ENCODE assay signal across 1 cellular context in the genomic region with DNA sequence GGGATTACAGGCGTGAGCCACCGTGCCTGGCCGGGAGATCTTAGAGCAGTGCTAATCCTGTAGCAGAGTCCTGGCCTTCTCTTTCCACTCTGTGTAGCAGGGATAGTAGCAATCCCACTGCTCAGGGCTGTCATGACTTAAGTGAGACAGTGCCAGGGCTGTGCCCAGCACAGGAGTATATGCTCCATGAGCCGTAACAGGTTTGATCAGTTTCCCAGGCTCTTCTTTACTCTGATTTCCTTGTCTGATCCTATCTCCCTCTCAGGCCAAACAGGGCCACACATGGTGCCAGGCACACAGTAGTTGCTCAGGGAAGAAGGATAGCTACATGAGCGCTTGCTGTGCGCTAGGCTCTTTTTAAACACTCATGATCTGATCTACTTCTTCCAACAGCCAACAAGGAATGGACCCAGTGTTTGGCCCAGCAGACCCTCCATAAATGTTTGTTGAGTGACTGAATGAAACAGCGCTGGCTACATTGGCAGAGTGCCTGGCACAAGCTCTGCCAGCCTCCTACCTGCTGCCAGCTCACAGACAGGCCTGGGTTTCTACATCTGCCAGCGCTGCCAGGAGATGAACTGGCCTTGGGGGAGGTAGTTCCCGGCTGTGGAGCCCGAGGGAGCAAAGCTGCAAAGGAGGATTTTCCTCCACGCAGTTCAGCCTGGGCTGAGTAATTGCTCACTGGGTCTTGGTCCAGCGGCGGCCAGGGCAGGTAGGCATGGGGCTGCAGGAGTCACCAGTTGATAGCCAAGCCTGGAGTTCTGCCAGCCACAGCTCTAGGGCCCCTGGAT.
TF ChIP-seq lines count a peak whose summit lies in the region.

No MANE protein-coding gene starts in this region.

TF ChIP-seq in IMR-90, 13 proteins besides CTCF, POLR2A, EP300 and RAD21:
- no peak for TF ChIP-seq SMC3 (IDR thresholded peaks at IDR 0.05; ENCODE audit: low read depth, low read length)
